Comparison of ENCODE assay signal across 8 cellular contexts in genomic region chr17:49708515-49709161, GRCh38. TPM values are rescaled to one million over a fixed set of nuclear protein-coding genes. Genes with fewer than 3 reads are reported as not detected.
A peak's percentile ranks its signal among the peaks of the same experiment; 100 is the strongest.
DNase-seq lines count a peak whose midpoint lies in the region; ATAC-seq and TF ChIP-seq lines count a peak whose summit lies in the region.

No MANE protein-coding gene starts in this region.

- H3K4me3 ChIP-seq in AG04449 (ENCODE audit: low read depth, low read length) (peak overlapping the region; percentile 69), right atrium auricular region (peak overlapping the region; percentile 27 to 97)

- H3K27me3 ChIP-seq in right atrium auricular region = no peaks in the 10 kb centered on the region

- H3K36me3 ChIP-seq in right atrium auricular region = peaks cover 39% of the 10 kb centered on the region

- ATAC-seq in stimulated activated memory B cell treated with anti-CD40 and anti-IgM and Interleukin-4, amounts not matched to agents 10 μg/mL and 1 μg/mL and 100 μg/mL, for 72 hours = peak; percentile 0
- ATAC-seq in HG02884 (IDR thresholded peaks at IDR 0.05; ENCODE audit: unreplicated experiment) = no peak
- ATAC-seq in GM21529 (IDR thresholded peaks at IDR 0.05; ENCODE audit: unreplicated experiment) = no peak

- H3K4me1 Mint-ChIP-seq in activated CD4-positive, alpha-beta memory T cell treated with anti-CD3 and anti-CD28 coated beads for 36 hours (ENCODE audit: low read depth) = peaks cover 44% of the 10 kb centered on the region
- H3K4me1 Mint-ChIP-seq in stimulated activated memory B cell treated with anti-CD40 and anti-IgM and Interleukin-4, amounts not matched to agents 10 μg/mL and 1 μg/mL and 100 μg/mL, for 72 hours = peaks cover 39% of the 10 kb centered on the region

- peaks cover 0 to 24% of the 10 kb centered on the region in 2 donors for H3K4me1 ChIP-seq in right atrium auricular region

- peak overlapping the region; percentile 91 for H3K4me3 Mint-ChIP-seq in activated CD4-positive, alpha-beta memory T cell treated with anti-CD3 and anti-CD28 coated beads for 36 hours
- peak overlapping the region; percentile 89 for H3K4me3 Mint-ChIP-seq in stimulated activated memory B cell treated with anti-CD40 and anti-IgM and Interleukin-4, amounts not matched to agents 10 μg/mL and 1 μg/mL and 100 μg/mL, for 72 hours

- no peaks in the 10 kb centered on the region for H3K27me3 Mint-ChIP-seq in activated CD4-positive, alpha-beta memory T cell treated with anti-CD3 and anti-CD28 coated beads for 36 hours
- H3K27me3 Mint-ChIP-seq in stimulated activated memory B cell treated with anti-CD40 and anti-IgM and Interleukin-4, amounts not matched to agents 10 μg/mL and 1 μg/mL and 100 μg/mL, for 72 hours = no peaks in the 10 kb centered on the region

- intact Hi-C loops in activated CD4-positive, alpha-beta memory T cell treated with anti-CD3 and anti-CD28 coated beads for 36 hours (cut with micrococcal nuclease) = loop anchor here (1.0 to 10.0 kb wide), 10 partner anchors 9 to 286 kb away; partner anchors contain the start of genes DLX3, FAM117A, KAT7 and SPOP

- H3K27ac Mint-ChIP-seq in activated CD4-positive, alpha-beta memory T cell treated with anti-CD3 and anti-CD28 coated beads for 36 hours = peak overlapping the region; percentile 98
- peak overlapping the region; percentile 95 for H3K27ac Mint-ChIP-seq in stimulated activated memory B cell treated with anti-CD40 and anti-IgM and Interleukin-4, amounts not matched to agents 10 μg/mL and 1 μg/mL and 100 μg/mL, for 72 hours

- no peaks in the 10 kb centered on the region for H3K9me3 ChIP-seq in right atrium auricular region

- peak overlapping the region; percentile 82 to 95 for H3K27ac ChIP-seq in right atrium auricular region

- TF ChIP-seq CTCF in AG04449 (IDR thresholded peaks at IDR 0.05; ENCODE audit: insufficient read depth, low read length, missing control alignments) (no peak), right atrium auricular region (IDR thresholded peaks at IDR 0.05) (peak; percentile 11 to 19)

- POLR2A ChIA-PET in AG04449 (lab: Yijun Ruan, JAX) (interaction anchor here (1.2 to 1.8 kb wide), 3 partner anchors 56 to 294 kb away, joined by 3 to 5 read pairs (median 4); partner anchors contain the start of gene PHB1), HEK293T (lab: Yijun Ruan, JAX) (interaction anchor here (1.1 to 2.9 kb wide), 12 partner anchors 9 to 151 kb away, joined by 3 to 15 read pairs (median 5); partner anchors contain the start of genes FAM117A, KAT7 and SPOP)
- POLR2A ChIA-PET in activated CD4-positive, alpha-beta memory T cell treated with anti-CD3 and anti-CD28 coated beads for 36 hours (lab: Charles Lee) = interaction anchor here (0.6 to 2.5 kb wide), 12 partner anchors 12 to 79 kb away, joined by 3 to 20 read pairs (median 4); partner anchors contain the start of genes FAM117A and KAT7

- H3K9me3 Mint-ChIP-seq in activated CD4-positive, alpha-beta memory T cell treated with anti-CD3 and anti-CD28 coated beads for 36 hours = no peaks in the 10 kb centered on the region
- no peaks in the 10 kb centered on the region for H3K9me3 Mint-ChIP-seq in stimulated activated memory B cell treated with anti-CD40 and anti-IgM and Interleukin-4, amounts not matched to agents 10 μg/mL and 1 μg/mL and 100 μg/mL, for 72 hours

- peaks cover 25% of the 10 kb centered on the region for H3K36me3 Mint-ChIP-seq in activated CD4-positive, alpha-beta memory T cell treated with anti-CD3 and anti-CD28 coated beads for 36 hours
- peaks cover 29% of the 10 kb centered on the region for H3K36me3 Mint-ChIP-seq in stimulated activated memory B cell treated with anti-CD40 and anti-IgM and Interleukin-4, amounts not matched to agents 10 μg/mL and 1 μg/mL and 100 μg/mL, for 72 hours

- DNase-seq in AG04449 (ENCODE audit: low read depth, low spot score) (no peak), HEK293T (ENCODE audit: extremely low spot score) (no peak), right atrium auricular region (ENCODE audit: low spot score) (no peak), DMS 273 (lab: John Stamatoyannopoulos, UW; ENCODE audit: unreplicated experiment) (no peak)
- peak; percentile 58 for DNase-seq in activated CD4-positive, alpha-beta memory T cell treated with anti-CD3 and anti-CD28 coated beads for 36 hours

- CTCF ChIA-PET in AG04449 (lab: Yijun Ruan, JAX) = interaction anchor here (0.6 to 27.0 kb wide), 33 partner anchors 9 to 350 kb away, joined by 3 to 1118 read pairs (median 5); partner anchors contain the start of genes DLX3, FAM117A and NXPH3
- CTCF ChIA-PET in HEK293T (lab: Yijun Ruan, JAX) = interaction anchor here (0.7 to 1.9 kb wide), 4 partner anchors 11 to 174 kb away, joined by 3 to 9 read pairs (median 5); partner anchors contain the start of gene FAM117A
- CTCF ChIA-PET in activated CD4-positive, alpha-beta memory T cell treated with anti-CD3 and anti-CD28 coated beads for 36 hours (lab: Charles Lee) = interaction anchor here (0.6 to 24.6 kb wide), 38 partner anchors 8 to 301 kb away, joined by 3 to 564 read pairs (median 4); partner anchors contain the start of genes FAM117A, KAT7, NXPH3 and SPOP

TF ChIP-seq in HEK293T, 16 proteins besides CTCF, POLR2A, EP300 and RAD21:
- TF ChIP-seq L3MBTL2 (conservative IDR thresholded peaks at IDR 0.05) (0 out of 2 replicates have a peak, but pooled peaks have one; percentile 13), ZNF384 (IDR thresholded peaks at IDR 0.05) (no peak), PKNOX1 (IDR thresholded peaks at IDR 0.05) (no peak), FOXK2 (IDR thresholded peaks at IDR 0.05) (no peak)

RNA-seq across cellular contexts. Expression of gene SLC35B1, which starts 0.9 kb away (rescaled TPM):
- total RNA-seq in activated CD4-positive, alpha-beta memory T cell treated with anti-CD3 and anti-CD28 coated beads for 36 hours = 10 to 100 TPM; 48.3 to 54.1 TPM
- 10 to 100 TPM; 54.1 to 83.6 TPM for total RNA-seq in right atrium auricular region

RNA-seq across cellular contexts. Expression of gene SPOP, which starts 30.7 kb away (rescaled TPM):
- total RNA-seq in activated CD4-positive, alpha-beta memory T cell treated with anti-CD3 and anti-CD28 coated beads for 36 hours = 10 to 100 TPM; 53.4 to 60.0 TPM
- total RNA-seq in right atrium auricular region = 10 to 100 TPM; 40.9 to 71.8 TPM

RNA-seq across cellular contexts. Expression of gene FAM117A, which starts 55.3 kb away (rescaled TPM):
- total RNA-seq in activated CD4-positive, alpha-beta memory T cell treated with anti-CD3 and anti-CD28 coated beads for 36 hours = 10 to 100 TPM; 20.9 to 21.6 TPM
- 10 to 100 TPM; 15.1 to 15.5 TPM for total RNA-seq in right atrium auricular region
